In genomic region chr6:15800821-15801617, GRCh38 we compare ENCODE assay signal across 17 cellular contexts.
DNase-seq lines count a peak whose midpoint lies in the region; ATAC-seq, FAIRE-seq and TF ChIP-seq lines count a peak whose summit lies in the region.
"Had no signal": no experiment of that assay in that cellular context is flagged by ENCODE, and none has a peak within 500 bp of the region (broad histone marks: within the 10 kb centered on the region; RNA-seq: fewer than 3 reads in every experiment).

No MANE protein-coding gene starts in this region.

- peak overlapping the region; percentile 77 for H3K27ac Mint-ChIP-seq in mesothelial cell of epicardium
- H3K27ac Mint-ChIP-seq in progenitor cell of endocrine pancreas: no peak overlapping the region
- H3K27ac Mint-ChIP-seq: H9 had no signal

- H3K27me3 ChIP-seq in bronchial epithelial cell (ENCODE audit: control insufficient read depth, insufficient read depth, low read length): no peaks in the 10 kb centered on the region
- H3K27me3 ChIP-seq: BLaER1 treated with 17β-estradiol and CSF1 and Interleukin-3, amounts not matched to agents 10 nM and 100 nM; SJCRH30 had no signal

- DNase-seq in Daoy (ENCODE audit: low read depth): peak; percentile 33
- DNase-seq in HEK293T (ENCODE audit: extremely low spot score): no peak
- peak; percentile 48 for DNase-seq in bronchial epithelial cell (ENCODE audit: low read depth)
- no peak for DNase-seq in mesothelial cell of epicardium (ENCODE audit: low spot score in 2 of 2, unreplicated experiment in 2 of 2)
- DNase-seq in NCI-H2081 treated with DMSO at 0.1 percent for 48 hours (lab: John Stamatoyannopoulos, UW): no peak
- DNase-seq in DMS114 treated with DMSO at 0.1 percent for 48 hours (lab: John Stamatoyannopoulos, UW; ENCODE audit: unreplicated experiment): no peak
- DNase-seq in progenitor cell of endocrine pancreas (ENCODE audit: low spot score, unreplicated experiment): no peak
- DNase-seq: H9, KG1, MM.1S, NCI-H187, NCI-H2171, NCI-H446 treated with DMSO at 0.1 percent for 48 hours, SJCRH30 had no signal

- no peaks in the 10 kb centered on the region for H3K27me3 Mint-ChIP-seq in mesothelial cell of epicardium (ENCODE audit: low read depth)
- no peaks in the 10 kb centered on the region for H3K27me3 Mint-ChIP-seq in progenitor cell of endocrine pancreas

- no peaks in the 10 kb centered on the region for H3K36me3 ChIP-seq in bronchial epithelial cell (ENCODE audit: control insufficient read depth, insufficient read depth, low read length)
- H3K36me3 ChIP-seq: BLaER1 treated with 17β-estradiol and CSF1 and Interleukin-3, amounts not matched to agents 10 nM and 100 nM; SJCRH30 had no signal

- CTCF ChIA-PET in HEK293T (lab: Yijun Ruan, JAX): no interaction called here

- H3K4me3 ChIP-seq in bronchial epithelial cell (ENCODE audit: low read depth, low read length): no peak overlapping the region
- H3K4me3 ChIP-seq: A549; BLaER1 treated with 17β-estradiol and CSF1 and Interleukin-3, amounts not matched to agents 10 nM and 100 nM; SJCRH30 had no signal

- peaks cover 27% of the 10 kb centered on the region for H3K4me1 Mint-ChIP-seq in mesothelial cell of epicardium
- peaks cover 13% of the 10 kb centered on the region for H3K4me1 Mint-ChIP-seq in progenitor cell of endocrine pancreas (ENCODE audit: low read depth)

- H3K36me3 Mint-ChIP-seq in mesothelial cell of epicardium (peaks cover 3% of the 10 kb centered on the region), progenitor cell of endocrine pancreas (ENCODE audit: insufficient read depth) (no peaks in the 10 kb centered on the region)

- H3K9me3 Mint-ChIP-seq in mesothelial cell of epicardium (peaks cover 11% of the 10 kb centered on the region), progenitor cell of endocrine pancreas (ENCODE audit: low read depth) (peaks cover 6% of the 10 kb centered on the region)

- FAIRE-seq in bronchial epithelial cell (lab: Jason Lieb, UNC): no peak
- FAIRE-seq: A549 had no signal

- H3K4me3 Mint-ChIP-seq in mesothelial cell of epicardium (no peak overlapping the region), progenitor cell of endocrine pancreas (ENCODE audit: low read depth) (no peak overlapping the region)
- H3K4me3 Mint-ChIP-seq: H9 had no signal

- POLR2A ChIA-PET in HEK293T (lab: Yijun Ruan, JAX): no interaction called here

- TF ChIP-seq CTCF in bronchial epithelial cell (IDR thresholded peaks at IDR 0.05; ENCODE audit: insufficient read depth, low read length, severe bottlenecking) (no peak), mesothelial cell of epicardium (IDR thresholded peaks at IDR 0.05; ENCODE audit: unreplicated experiment) (no peak), progenitor cell of endocrine pancreas (IDR thresholded peaks at IDR 0.05; ENCODE audit: unreplicated experiment) (no peak)

- no peak for ATAC-seq in GM18858 (IDR thresholded peaks at IDR 0.05; ENCODE audit: unreplicated experiment)
- ATAC-seq: A549 had no signal

TF ChIP-seq in HEK293T, 16 proteins besides CTCF, POLR2A, EP300 and RAD21:
- TF ChIP-seq ZNF384 (IDR thresholded peaks at IDR 0.05) (peak; percentile 93), BHLHE40 (IDR thresholded peaks at IDR 0.05; ENCODE audit: borderline replicate concordance) (no peak), L3MBTL2 (conservative IDR thresholded peaks at IDR 0.05) (peak; percentile 64)

Comparison
In these comparisons a context has a peak if more than half of its experiments do, and no peak if none do; other contexts are left out.
1. DNase-seq: peak in Daoy (single experiment) and bronchial epithelial cell (single experiment); none in HEK293T (single experiment), mesothelial cell of epicardium (0 of 2), NCI-H2081 treated with DMSO at 0.1 percent for 48 hours (single experiment), DMS114 treated with DMSO at 0.1 percent for 48 hours (single experiment) and progenitor cell of endocrine pancreas (single experiment).